ENCODE assay signal across 12 cellular contexts in genomic region chr16:50614956-50615727, GRCh38.
DNase-seq lines count a peak whose midpoint lies in the region; TF ChIP-seq lines count a peak whose summit lies in the region.
"Had no signal": no experiment of that assay in that cellular context is flagged by ENCODE, and none has a peak within 500 bp of the region (broad histone marks: within the 10 kb centered on the region; RNA-seq: fewer than 3 reads in every experiment).

No MANE protein-coding gene starts in this region.

- peak overlapping the region; percentile 82 for H3K27ac Mint-ChIP-seq in nephron progenitor cell

- H3K27me3 Mint-ChIP-seq in nephron progenitor cell (ENCODE audit: low read depth, poor library complexity), result no peaks in the 10 kb centered on the region

- TF ChIP-seq EP300 in transverse colon (IDR thresholded peaks at IDR 0.05; ENCODE audit: low read depth), result no peak

- H3K4me3 Mint-ChIP-seq in nephron progenitor cell, result no peak overlapping the region

- H3K9me3 ChIP-seq in esophagus squamous epithelium (no peaks in the 10 kb centered on the region), transverse colon (no peaks in the 10 kb centered on the region)

- WGBS in esophagus squamous epithelium, 2 donors, result 74 to 78% methylated on average over 7 of the region's 7 CpGs
- WGBS in transverse colon (ENCODE audit: low coverage in 1 of 2), 2 donors, result 77 to 78% methylated on average over 7 of the region's 7 CpGs

- no peaks in the 10 kb centered on the region for H3K9me3 Mint-ChIP-seq in nephron progenitor cell

- no peak for TF ChIP-seq CTCF in esophagus squamous epithelium (IDR thresholded peaks at IDR 0.05)
- TF ChIP-seq CTCF in nephron progenitor cell (IDR thresholded peaks at IDR 0.05), result no peak
- no peak for TF ChIP-seq CTCF in transverse colon (IDR thresholded peaks at IDR 0.05)

- H3K36me3 ChIP-seq in esophagus squamous epithelium (no peaks in the 10 kb centered on the region), transverse colon (no peaks in the 10 kb centered on the region)

- TF ChIP-seq POLR2A in esophagus squamous epithelium (IDR thresholded peaks at IDR 0.05), result no peak
- no peak for TF ChIP-seq POLR2A in transverse colon (IDR thresholded peaks at IDR 0.05)

- intact Hi-C loops in esophagus squamous epithelium (cut with DNase I) (no loop called here), transverse colon (cut with DNase I; ENCODE audit: low total_unique reads) (no loop called here), cardiac septum (cut with DNase I) (no loop called here)

- no peak overlapping the region for H3K4me3 ChIP-seq in esophagus squamous epithelium
- H3K4me3 ChIP-seq in transverse colon, result no peak overlapping the region

- H3K4me1 ChIP-seq in esophagus squamous epithelium, result peaks cover 0 to 73% (median 24%) of the 10 kb centered on the region in 3 donors
- peaks cover 24 to 63% (median 30%) of the 10 kb centered on the region in 4 donors for H3K4me1 ChIP-seq in transverse colon

- in situ Hi-C loops in transverse colon (cut with MboI; ENCODE audit: low pct_ligation_motif_present in 1 of 4, low pct_unique_long_range_greater_than_20kb in 1 of 4, low sequenced_read_pairs in 3 of 4), result no loop called here

- H3K27ac ChIP-seq in esophagus squamous epithelium, result peak overlapping the region; percentile 27 to 93 (median 82)
- H3K27ac ChIP-seq in transverse colon, result peak overlapping the region; percentile 64 to 86 (median 76)
- H3K27ac ChIP-seq: 22Rv1 had no signal

- H3K4me1 Mint-ChIP-seq in nephron progenitor cell, result peaks cover 85% of the 10 kb centered on the region

- no peaks in the 10 kb centered on the region for H3K27me3 ChIP-seq in esophagus squamous epithelium
- H3K27me3 ChIP-seq in transverse colon, result no peaks in the 10 kb centered on the region

- peaks cover 47% of the 10 kb centered on the region for H3K36me3 Mint-ChIP-seq in nephron progenitor cell (ENCODE audit: low read depth)

- peak; percentile 21 for DNase-seq in DMS 273 (lab: John Stamatoyannopoulos, UW; ENCODE audit: unreplicated experiment)
- no peak for DNase-seq in DMS 273 treated with DMSO at 0.1 percent for 48 hours (lab: John Stamatoyannopoulos, UW)
- DNase-seq in esophagus squamous epithelium (lab: John Stamatoyannopoulos, UW), result no peak
- DNase-seq in nephron progenitor cell, result no peak
- DNase-seq in transverse colon, result no peak
- DNase-seq in cardiac septum (ENCODE audit: low spot score), result no peak
- no peak for DNase-seq in NCI-H2171 (lab: John Stamatoyannopoulos, UW)
- no peak for DNase-seq in COR-L47 (lab: John Stamatoyannopoulos, UW)
- DNase-seq: DMS153, KBM-7, NCI-H1092 had no signal
